Comparison of ENCODE assay signal across 12 cellular contexts in genomic region chr14:99287269-99287942, GRCh38. TPM values are rescaled to one million over a fixed set of nuclear protein-coding genes. Genes with fewer than 3 reads are reported as not detected.
DNase-seq lines count a peak whose midpoint lies in the region; ATAC-seq and TF ChIP-seq lines count a peak whose summit lies in the region.
"Had no signal": no experiment of that assay in that cellular context is flagged by ENCODE, and none has a peak within 500 bp of the region (broad histone marks: within the 10 kb centered on the region; RNA-seq: fewer than 3 reads in every experiment).

No MANE protein-coding gene starts in this region.

- peak overlapping the region; percentile 53 for H3K4me3 Mint-ChIP-seq in activated naive CD4-positive, alpha-beta T cell treated with anti-CD3 and anti-CD28 coated beads, Interleukin-2, amount 50 U/mL, for 24 hours
- peak overlapping the region; percentile 79 for H3K4me3 Mint-ChIP-seq in stimulated activated effector memory CD8-positive, alpha-beta T cell treated with anti-CD3 and anti-CD28 coated beads, Interleukin-12 subunit alpha, Interleukin-12 subunit beta, amount 100 ng/mL, for 72 hours

- no peaks in the 10 kb centered on the region for H3K9me3 ChIP-seq in BE2C
- H3K9me3 ChIP-seq: thoracic aorta had no signal

- H3K4me1 ChIP-seq in BE2C = no peaks in the 10 kb centered on the region

- no peak overlapping the region for H3K4me3 ChIP-seq in NB4 (ENCODE audit: low read depth, low read length)
- no peak overlapping the region for H3K4me3 ChIP-seq in BE2C (ENCODE audit: low read depth, low read length)
- H3K4me3 ChIP-seq: GM23248, smooth muscle cell, thoracic aorta had no signal

- H3K36me3 ChIP-seq in BE2C = no peaks in the 10 kb centered on the region
- H3K36me3 ChIP-seq: thoracic aorta had no signal

- peaks cover 9% of the 10 kb centered on the region for H3K4me1 Mint-ChIP-seq in activated naive CD4-positive, alpha-beta T cell treated with anti-CD3 and anti-CD28 coated beads, Interleukin-2, amount 50 U/mL, for 24 hours
- peaks cover 50% of the 10 kb centered on the region for H3K4me1 Mint-ChIP-seq in stimulated activated effector memory CD8-positive, alpha-beta T cell treated with anti-CD3 and anti-CD28 coated beads, Interleukin-12 subunit alpha, Interleukin-12 subunit beta, amount 100 ng/mL, for 72 hours

- TF ChIP-seq CTCF in NB4 (IDR thresholded peaks at IDR 0.05; ENCODE audit: low read depth, low read length) (no peak), BE2C (IDR thresholded peaks at IDR 0.05; ENCODE audit: low read depth, low read length) (no peak)

- no peak overlapping the region for H3K27ac Mint-ChIP-seq in activated naive CD4-positive, alpha-beta T cell treated with anti-CD3 and anti-CD28 coated beads, Interleukin-2, amount 50 U/mL, for 24 hours
- H3K27ac Mint-ChIP-seq in stimulated activated effector memory CD8-positive, alpha-beta T cell treated with anti-CD3 and anti-CD28 coated beads, Interleukin-12 subunit alpha, Interleukin-12 subunit beta, amount 100 ng/mL, for 72 hours = peak overlapping the region; percentile 92

- no peak for DNase-seq in activated naive CD4-positive, alpha-beta T cell (lab: John Stamatoyannopoulos, UW)
- DNase-seq in NB4 (ENCODE audit: low read depth) = peak; percentile 98
- DNase-seq in stimulated activated effector memory CD8-positive, alpha-beta T cell treated with anti-CD3 and anti-CD28 coated beads, Interleukin-12 subunit alpha, Interleukin-12 subunit beta, amount 100 ng/mL, for 72 hours (ENCODE audit: low spot score in 2 of 2) = peak in 1 of 2 donors; percentile 78
- DNase-seq in NCI-H2227 treated with DMSO at 0.1 percent for 48 hours (lab: John Stamatoyannopoulos, UW) = no peak
- no peak for DNase-seq in NCI-H1105 treated with DMSO at 0.1 percent for 48 hours (lab: John Stamatoyannopoulos, UW)
- no peak for DNase-seq in BE2C
- DNase-seq: GM23248, kidney glomerular epithelial cell had no signal

- H3K27me3 Mint-ChIP-seq in activated naive CD4-positive, alpha-beta T cell treated with anti-CD3 and anti-CD28 coated beads, Interleukin-2, amount 50 U/mL, for 24 hours = peaks cover 2% of the 10 kb centered on the region

- H3K36me3 Mint-ChIP-seq in activated naive CD4-positive, alpha-beta T cell treated with anti-CD3 and anti-CD28 coated beads, Interleukin-2, amount 50 U/mL, for 24 hours = no peaks in the 10 kb centered on the region
- peaks cover 5% of the 10 kb centered on the region for H3K36me3 Mint-ChIP-seq in stimulated activated effector memory CD8-positive, alpha-beta T cell treated with anti-CD3 and anti-CD28 coated beads, Interleukin-12 subunit alpha, Interleukin-12 subunit beta, amount 100 ng/mL, for 72 hours

- H3K27me3 ChIP-seq in BE2C = peaks cover 14% of the 10 kb centered on the region

- no peak for TF ChIP-seq POLR2A in NB4 (IDR thresholded peaks at IDR 0.05; ENCODE audit: extremely low read depth, insufficient read length)

- no peaks in the 10 kb centered on the region for H3K9me3 Mint-ChIP-seq in activated naive CD4-positive, alpha-beta T cell treated with anti-CD3 and anti-CD28 coated beads, Interleukin-2, amount 50 U/mL, for 24 hours
- H3K9me3 Mint-ChIP-seq in stimulated activated effector memory CD8-positive, alpha-beta T cell treated with anti-CD3 and anti-CD28 coated beads, Interleukin-12 subunit alpha, Interleukin-12 subunit beta, amount 100 ng/mL, for 72 hours = no peaks in the 10 kb centered on the region

- peak; percentile 82 for ATAC-seq in HG02870 (IDR thresholded peaks at IDR 0.05; ENCODE audit: unreplicated experiment)
- peak; percentile 98 for ATAC-seq in stimulated activated effector memory CD8-positive, alpha-beta T cell treated with anti-CD3 and anti-CD28 coated beads, Interleukin-12 subunit alpha, Interleukin-12 subunit beta, amount 100 ng/mL, for 72 hours

RNA-seq across cellular contexts. Expression of gene BCL11B, which starts 15.4 kb away (rescaled TPM):
- polyA plus RNA-seq in BE2C (2012; ENCODE audit: insufficient read depth, insufficient read length, low read depth) = not detected
- polyA plus RNA-seq: GM23248 had no signal
